In genomic region chr18:33156906-33157470, GRCh38 we compare ENCODE assay signal across 24 cellular contexts.
"Had no signal": no experiment of that assay in that cellular context is flagged by ENCODE, and none has a peak within 500 bp of the region (broad histone marks: within the 10 kb centered on the region; RNA-seq: fewer than 3 reads in every experiment).

No MANE protein-coding gene starts in this region.

- H3K36me3 ChIP-seq: MG63, SJSA1 had no signal

- H3K9me3 ChIP-seq: MG63, SJSA1 had no signal

- H3K27ac ChIP-seq: SJSA1 had no signal

- H3K4me1 ChIP-seq: SJSA1 had no signal

- DNase-seq: activated B cell treated with CpG ODN at 0.5 μM for 24 hours; activated CD4-positive, alpha-beta T cell treated with anti-CD3 and anti-CD28 coated beads for 1 hour; activated CD4-positive, alpha-beta T cell treated with anti-CD3 and anti-CD28 coated beads, Interleukin-2, amount 10 ng/mL, durations not matched to agents 24 days and 14 days; activated CD4-positive, alpha-beta T cell treated with anti-CD3 and anti-CD28 coated beads, Interleukin-2, amount 50 U/mL, for 48 hours; activated CD8-positive, alpha-beta memory T cell treated with anti-CD3 and anti-CD28 coated beads, Interleukin-2, amount 10 ng/mL, durations not matched to agents 7 days and 5 days; activated effector memory CD4-positive, alpha-beta T cell treated with Interleukin-2 at 50 U/mL for 16 hours; activated naive CD4-positive, alpha-beta T cell; activated naive CD8-positive, alpha-beta T cell treated with anti-CD3 and anti-CD28 coated beads, Interleukin-2, amount 50 U/mL, for 24 hours; activated T-cell treated with anti-CD3 and anti-CD28 coated beads, Interleukin-2, amount 50 U/mL, for 24 hours; amniotic stem cell; MG63; MV-4-11; NCI-H1930; NCI-H2107; NCI-H446; NCI-H524; NCI-H82; PC-3; SHP77; T-cell; T-helper 2 cell; T1000 had no signal

- H3K4me3 ChIP-seq: MG63, SJSA1 had no signal

- H3K27me3 ChIP-seq: MG63, SJSA1 had no signal

- ATAC-seq: activated CD8-positive, alpha-beta memory T cell treated with anti-CD3 and anti-CD28 coated beads, Interleukin-2, amount 10 ng/mL, durations not matched to agents 7 days and 5 days; activated naive CD4-positive, alpha-beta T cell treated with anti-CD3 and anti-CD28 coated beads, Interleukin-2, amount 50 U/mL, for 72 hours; activated naive CD8-positive, alpha-beta T cell treated with anti-CD3 and anti-CD28 coated beads, Interleukin-2, amount 50 U/mL, for 24 hours; PC-3; T-cell had no signal
